ENCODE assay signal across 21 cellular contexts in genomic region chr3:29202368-29202767, GRCh38.
A peak's percentile ranks its signal among the peaks of the same experiment; 100 is the strongest.
DNase-seq lines count a peak whose midpoint lies in the region; ATAC-seq, FAIRE-seq and TF ChIP-seq lines count a peak whose summit lies in the region.
"Had no signal": no experiment of that assay in that cellular context is flagged by ENCODE, and none has a peak within 500 bp of the region (broad histone marks: within the 10 kb centered on the region; RNA-seq: fewer than 3 reads in every experiment).

No MANE protein-coding gene starts in this region.

- TF ChIP-seq POLR2A in endothelial cell of umbilical vein (IDR thresholded peaks at IDR 0.05; ENCODE audit: low read depth, low read length) = no peak

- peak; percentile 91 for DNase-seq in HCEC 1CT
- DNase-seq in RWPE2 (ENCODE audit: low spot score) = no peak
- peak; percentile 59 for DNase-seq in endothelial cell of umbilical vein (ENCODE audit: low read depth, low spot score)
- no peak for DNase-seq in mucosa of descending colon
- DNase-seq in OCI-M2 (lab: John Stamatoyannopoulos, UW; ENCODE audit: unreplicated experiment) = no peak
- DNase-seq in stimulated activated CD4-positive, alpha-beta T cell treated with anti-CD3 and anti-CD28 coated beads, Interleukin-1b, Interleukin-23, amount 100 ng/mL, for 48 hours = no peak
- no peak for DNase-seq in SK-N-DZ (ENCODE audit: low spot score)
- DNase-seq: activated CD8-positive, alpha-beta T cell treated with anti-CD3 and anti-CD28 coated beads for 36 hours; activated gamma-delta T cell treated with Interleukin-2 at 50 U/mL for 16 hours; activated T-cell treated with anti-CD3 and anti-CD28 coated beads for 4 hours; heart right ventricle; NCI-H2029; psoas muscle; SHP77 treated with DMSO at 0.1 percent for 48 hours; trophoblast cell had no signal

- H4K20me1 ChIP-seq in endothelial cell of umbilical vein (replicated peaks; ENCODE audit: control insufficient read depth, extremely low read depth, insufficient read depth, low read length) = no peaks in the 10 kb centered on the region

- POLR2A ChIA-PET in endothelial cell of umbilical vein (lab: Charles Lee) = no interaction called here

- H3K4me2 ChIP-seq in endothelial cell of umbilical vein (ENCODE audit: insufficient read depth, low read length) = peak overlapping the region; percentile 54
- H3K4me2 ChIP-seq: GM23338 had no signal

- TF ChIP-seq CTCF in RWPE2 (IDR thresholded peaks at IDR 0.05; ENCODE audit: poor library complexity, severe bottlenecking) = no peak
- TF ChIP-seq CTCF in endothelial cell of umbilical vein (IDR thresholded peaks at IDR 0.05; ENCODE audit: extremely low read depth in 1 of 2, insufficient read depth in 1 of 2, low read depth in 1 of 2, low read length in 2 of 2) = no peak
- TF ChIP-seq CTCF in mucosa of descending colon (IDR thresholded peaks at IDR 0.05) = no peak

- CTCF ChIA-PET in endothelial cell of umbilical vein (lab: Charles Lee) = no interaction called here

- peak; percentile 87 for FAIRE-seq in endothelial cell of umbilical vein (lab: Jason Lieb, UNC)
- FAIRE-seq: endometrium, TTC549 had no signal

- intact Hi-C loops in endothelial cell of umbilical vein (cut with micrococcal nuclease) (loop anchor here (5.0 kb wide), 2 partner anchors 40 to 80 kb away; partner anchors contain the start of gene RBMS3), mucosa of descending colon (cut with DNase I, micrococcal nuclease) (no loop called here)

- peak overlapping the region; percentile 48 for H2AFZ ChIP-seq in endothelial cell of umbilical vein (ENCODE audit: low read depth, low read length)
- H2AFZ ChIP-seq: GM23338 had no signal

- H3K27ac ChIP-seq in RWPE2 (ENCODE audit: poor library complexity, severe bottlenecking) = peak overlapping the region; percentile 69
- peak overlapping the region; percentile 37 for H3K27ac ChIP-seq in endothelial cell of umbilical vein (ENCODE audit: insufficient read depth, low read depth, low read length)
- H3K27ac ChIP-seq: breast epithelium, heart right ventricle, psoas muscle had no signal

- ATAC-seq in RWPE2 (ENCODE audit: low read depth) (peak; percentile 91), mucosa of descending colon (peak; percentile 60), GM18858 (IDR thresholded peaks at IDR 0.05; ENCODE audit: unreplicated experiment) (no peak)
- ATAC-seq: activated CD4-positive, CD25-positive, alpha-beta regulatory T cell treated with anti-CD3 and anti-CD28 coated beads, Interleukin-2, amount 50 U/mL, for 24 hours; activated CD8-positive, alpha-beta T cell treated with anti-CD3 and anti-CD28 coated beads for 36 hours; GM23338; heart right ventricle; psoas muscle had no signal

- no peaks in the 10 kb centered on the region for H3K79me2 ChIP-seq in endothelial cell of umbilical vein (ENCODE audit: control insufficient read depth, insufficient read depth, low read length)

- no peaks in the 10 kb centered on the region for H3K27me3 ChIP-seq in RWPE2 (ENCODE audit: insufficient read depth, poor library complexity, severe bottlenecking)
- no peaks in the 10 kb centered on the region for H3K27me3 ChIP-seq in endothelial cell of umbilical vein (ENCODE audit: control insufficient read depth in 2 of 2, insufficient read depth in 2 of 2, low read length in 2 of 2)
- H3K27me3 ChIP-seq: breast epithelium, heart right ventricle had no signal

- no peaks in the 10 kb centered on the region for H3K9me3 ChIP-seq in RWPE2 (ENCODE audit: severe bottlenecking)
- no peaks in the 10 kb centered on the region for H3K9me3 ChIP-seq in endothelial cell of umbilical vein (replicated peaks; ENCODE audit: control insufficient read depth, insufficient read depth, low read length)
- H3K9me3 ChIP-seq in mucosa of descending colon = no peaks in the 10 kb centered on the region
- H3K9me3 ChIP-seq: breast epithelium, heart right ventricle, psoas muscle had no signal

- H3K9ac ChIP-seq in endothelial cell of umbilical vein (replicated peaks; ENCODE audit: extremely low read depth, insufficient read depth, low read length) = no peak overlapping the region

- no peaks in the 10 kb centered on the region for H3K9me1 ChIP-seq in endothelial cell of umbilical vein (replicated peaks; ENCODE audit: control insufficient read depth, extremely low read depth, insufficient read depth, low read length)

- BruUV-seq in endothelial cell of umbilical vein (replicated peaks; lab: Mats Ljungman, UMichigan) = no TSS peak

- H3K4me1 ChIP-seq in RWPE2 (ENCODE audit: insufficient read depth, poor library complexity, severe bottlenecking) = peaks cover 17% of the 10 kb centered on the region
- peaks cover 17% of the 10 kb centered on the region for H3K4me1 ChIP-seq in endothelial cell of umbilical vein (ENCODE audit: control insufficient read depth, extremely low read depth, insufficient read depth, low read length)
- no peaks in the 10 kb centered on the region for H3K4me1 ChIP-seq in mucosa of descending colon (ENCODE audit: low read depth)
- H3K4me1 ChIP-seq: breast epithelium, heart right ventricle, psoas muscle had no signal

- dilution Hi-C loops in endothelial cell of umbilical vein (cut with MboI; ENCODE audit: extremely low pct_ligation_motif_present, low sequenced_read_pairs) = no loop called here

- H3K4me3 ChIP-seq in RWPE2 (ENCODE audit: severe bottlenecking) = no peak overlapping the region
- H3K4me3 ChIP-seq in endothelial cell of umbilical vein (replicated peaks in 1 of 3; ENCODE audit: insufficient read depth in 1 of 3, low read depth in 1 of 3, low read length in 3 of 3) = no peak overlapping the region
- no peak overlapping the region for H3K4me3 ChIP-seq in mucosa of descending colon
- H3K4me3 ChIP-seq: breast epithelium, GM23338, heart right ventricle, psoas muscle had no signal

- H3K36me3 ChIP-seq in RWPE2 (ENCODE audit: low read depth) (no peaks in the 10 kb centered on the region; the same call in 1 of the 2 replicates), endothelial cell of umbilical vein (ENCODE audit: control insufficient read depth in 2 of 2, extremely low read depth in 1 of 2, insufficient read depth in 2 of 2, low read length in 2 of 2) (no peaks in the 10 kb centered on the region), mucosa of descending colon (ENCODE audit: low read depth) (no peaks in the 10 kb centered on the region)
- H3K36me3 ChIP-seq: breast epithelium, heart right ventricle had no signal

TF ChIP-seq in endothelial cell of umbilical vein, 7 proteins besides CTCF, POLR2A, EP300 and RAD21:
- peak; percentile 33 for TF ChIP-seq GATA2 (IDR thresholded peaks at IDR 0.05; ENCODE audit: insufficient read depth, insufficient read length, low read depth, low read length)
- no peak for TF ChIP-seq MYC (IDR thresholded peaks at IDR 0.05; ENCODE audit: low read depth, low read length)
- TF ChIP-seq FOS (IDR thresholded peaks at IDR 0.05; ENCODE audit: borderline replicate concordance, insufficient read depth, low read length) = peak; percentile 90
- TF ChIP-seq MAX (IDR thresholded peaks at IDR 0.05; ENCODE audit: insufficient read depth, insufficient read length) = no peak
- TF ChIP-seq POLR2AphosphoS5 (IDR thresholded peaks at IDR 0.05; ENCODE audit: insufficient read depth, low read depth, low read length) = no peak
- peak; percentile 62 for TF ChIP-seq JUN (IDR thresholded peaks at IDR 0.05; ENCODE audit: borderline replicate concordance, insufficient read depth, insufficient read length, low read depth)

Comparison
In these comparisons a context has a peak if more than half of its experiments do, and no peak if none do; other contexts are left out.
1. DNase-seq: peak in HCEC 1CT (single experiment) and endothelial cell of umbilical vein (single experiment); none in RWPE2 (single experiment), mucosa of descending colon (0 of 3), OCI-M2 (single experiment), stimulated activated CD4-positive, alpha-beta T cell treated with anti-CD3 and anti-CD28 coated beads, Interleukin-1b, Interleukin-23, amount 100 ng/mL, for 48 hours (single experiment) and SK-N-DZ (single experiment).